Comparison of ENCODE assay signal across 13 cellular contexts in the genomic region with DNA sequence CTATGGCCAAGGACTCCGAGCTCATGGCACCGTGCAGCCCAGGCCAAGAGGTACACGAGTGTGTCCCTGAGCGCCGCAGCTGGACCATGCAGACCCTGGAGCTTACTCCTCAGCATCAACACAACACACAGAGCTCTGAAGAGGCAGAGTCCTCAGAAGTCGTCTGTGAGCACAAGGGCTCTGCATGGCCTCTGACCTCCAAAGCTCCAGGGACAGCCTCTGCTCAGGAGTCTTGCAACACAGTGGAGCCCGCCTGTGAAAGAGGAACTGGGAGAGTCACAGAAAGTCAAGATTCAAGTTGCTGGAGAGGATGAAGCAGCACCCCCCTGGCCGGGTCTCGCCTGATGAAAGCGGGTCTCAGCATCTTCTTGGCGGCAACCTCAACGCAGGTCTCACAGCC. TPM values are rescaled to one million over a fixed set of nuclear protein-coding genes. Genes with fewer than 3 reads are reported as not detected.
DNase-seq lines count a peak whose midpoint lies in the region; ATAC-seq and TF ChIP-seq lines count a peak whose summit lies in the region.
"Had no signal": no experiment of that assay in that cellular context is flagged by ENCODE, and none has a peak within 500 bp of the region (broad histone marks: within the 10 kb centered on the region; RNA-seq: fewer than 3 reads in every experiment).

No MANE protein-coding gene starts in this region.

- no peak for DNase-seq in CD4-positive, alpha-beta memory T cell
- peak; percentile 88 to 95 for DNase-seq in NOMO-1 (lab: John Stamatoyannopoulos, UW; ENCODE audit: unreplicated experiment in 2 of 2)
- peak; percentile 43 for DNase-seq in ecto neural progenitor cell (ENCODE audit: low spot score)
- peak; percentile 46 for DNase-seq in nephron progenitor cell
- DNase-seq in activated CD8-positive, alpha-beta memory T cell treated with anti-CD3 and anti-CD28 coated beads, Interleukin-2, amount 50 U/mL, for 48 hours: no peak
- no peak for DNase-seq in T-helper 9 cell
- no peak for DNase-seq in T-helper 2 cell
- DNase-seq: activated gamma-delta T cell treated with Interleukin-2 at 50 U/mL for 16 hours, BE2C, SHP77 had no signal

- CTCF ChIA-PET in CD4-positive, alpha-beta memory T cell (lab: Charles Lee; ENCODE audit: partially characterized antibody): no interaction called here

- POLR2A ChIA-PET in CD4-positive, alpha-beta memory T cell (lab: Charles Lee; ENCODE audit: partially characterized antibody): interaction anchor here (0.6 kb wide), 1 partner anchor 1046 kb away, joined by 3 read pairs; no protein-coding TSS in a partner anchor

- no peaks in the 10 kb centered on the region for H3K9me3 ChIP-seq in CD4-positive, alpha-beta memory T cell (ENCODE audit: control insufficient read depth in 1 of 2, low read length in 2 of 2)
- H3K9me3 ChIP-seq: BE2C, prostate gland had no signal

- H3K4me3 Mint-ChIP-seq in CD4-positive, alpha-beta memory T cell: peak overlapping the region in 5 of 8 donors; percentile 45 to 98 (median 48)
- H3K4me3 Mint-ChIP-seq in nephron progenitor cell: peak overlapping the region; percentile 100

- peaks cover 25 to 65% (median 36%) of the 10 kb centered on the region in 4 donors for H3K4me1 Mint-ChIP-seq in CD4-positive, alpha-beta memory T cell
- peaks cover 64% of the 10 kb centered on the region for H3K4me1 Mint-ChIP-seq in nephron progenitor cell

- H3K36me3 ChIP-seq in CD4-positive, alpha-beta memory T cell (ENCODE audit: insufficient read depth, low read length): peaks cover 21% of the 10 kb centered on the region

- peaks cover 4 to 34% of the 10 kb centered on the region in 2 donors for H3K36me3 Mint-ChIP-seq in CD4-positive, alpha-beta memory T cell
- peaks cover 10% of the 10 kb centered on the region for H3K36me3 Mint-ChIP-seq in nephron progenitor cell (ENCODE audit: low read depth)

- peaks cover 0 to 3% (median 0%) of the 10 kb centered on the region in 8 donors for H3K9me3 Mint-ChIP-seq in CD4-positive, alpha-beta memory T cell
- H3K9me3 Mint-ChIP-seq in nephron progenitor cell: no peaks in the 10 kb centered on the region

- H3K27ac Mint-ChIP-seq in CD4-positive, alpha-beta memory T cell: no peak overlapping the region
- H3K27ac Mint-ChIP-seq in nephron progenitor cell: no peak overlapping the region

- H3K4me3 ChIP-seq in CD4-positive, alpha-beta memory T cell (ENCODE audit: low read length in 2 of 2): no peak overlapping the region
- H3K4me3 ChIP-seq: prostate gland had no signal

- peaks cover 34% of the 10 kb centered on the region for H3K4me1 ChIP-seq in CD4-positive, alpha-beta memory T cell (ENCODE audit: insufficient read depth, low read length)

- no peaks in the 10 kb centered on the region for H3K27me3 Mint-ChIP-seq in CD4-positive, alpha-beta memory T cell
- H3K27me3 Mint-ChIP-seq in nephron progenitor cell (ENCODE audit: low read depth, poor library complexity): peaks cover 12% of the 10 kb centered on the region

- no peaks in the 10 kb centered on the region for H3K27me3 ChIP-seq in CD4-positive, alpha-beta memory T cell (ENCODE audit: insufficient read depth, low read length)
- H3K27me3 ChIP-seq: BE2C had no signal

- no peak for TF ChIP-seq CTCF in nephron progenitor cell (IDR thresholded peaks at IDR 0.05)

- ATAC-seq in GM21367 (IDR thresholded peaks at IDR 0.05; ENCODE audit: unreplicated experiment): no peak
- ATAC-seq: left lobe of liver had no signal

- intact Hi-C loops in CD4-positive, alpha-beta memory T cell (cut with micrococcal nuclease): no loop called here

- H3K27ac ChIP-seq in CD4-positive, alpha-beta memory T cell (ENCODE audit: low read depth, low read length): no peak overlapping the region
- H3K27ac ChIP-seq: prostate gland had no signal

RNA-seq across cellular contexts. Expression of a gene that starts 2.9 kb away (rescaled TPM):
- 10 to 100 TPM; 84.7 to 87.1 TPM for total RNA-seq in CD4-positive, alpha-beta memory T cell
- 100 to 1,000 TPM in 1 of 2 donors, 10 to 100 TPM in 1; 95.1 to 122 TPM for polyA plus RNA-seq in CD4-positive, alpha-beta memory T cell

Comparison
In these comparisons a context has a peak if more than half of its experiments do, and no peak if none do; other contexts are left out.
1. DNase-seq: peak in NOMO-1 (2 of 2), ecto neural progenitor cell (single experiment) and nephron progenitor cell (single experiment); none in CD4-positive, alpha-beta memory T cell (0 of 5), activated CD8-positive, alpha-beta memory T cell treated with anti-CD3 and anti-CD28 coated beads, Interleukin-2, amount 50 U/mL, for 48 hours (single experiment), T-helper 9 cell (single experiment) and T-helper 2 cell (0 of 5).